ENCODE assay signal across 8 cellular contexts in the genomic region with DNA sequence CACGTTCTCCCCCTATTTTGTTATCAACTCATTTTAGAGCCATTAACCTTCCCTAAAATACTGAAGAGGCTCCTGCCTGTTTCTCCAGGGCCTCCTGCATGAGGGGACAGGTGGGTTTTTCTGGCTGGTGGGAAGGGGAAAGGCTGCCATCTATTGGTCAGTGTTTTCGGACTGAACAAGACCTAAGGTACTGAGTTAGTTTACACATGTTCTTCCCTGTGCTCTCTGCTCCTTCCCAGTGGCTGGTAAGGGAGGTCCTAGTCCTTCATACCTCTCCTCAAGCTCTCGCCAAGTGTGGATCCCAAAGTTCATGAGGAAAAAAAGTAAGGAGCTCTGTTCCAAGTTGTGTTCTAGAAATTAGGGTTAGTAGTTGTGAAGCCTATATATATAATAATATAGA.
DNase-seq lines count a peak whose midpoint lies in the region; ATAC-seq, FAIRE-seq and TF ChIP-seq lines count a peak whose summit lies in the region.

No MANE protein-coding gene starts in this region.

- no peak overlapping the region for H3K4me3 Mint-ChIP-seq in T-cell

- CTCF ChIA-PET in HepG2 (lab: Yijun Ruan, JAX; ENCODE audit: low intra/inter-chr PET ratio, low total read pairs) (no interaction called here), T-cell (lab: Charles Lee) (no interaction called here)

- no peak overlapping the region for H3K9ac ChIP-seq in HepG2 (ENCODE audit: insufficient read depth, low read depth, low read length)

- no peaks in the 10 kb centered on the region for H3K79me2 ChIP-seq in HepG2 (ENCODE audit: insufficient read depth, low read length)

- H3K27ac ChIP-seq in HepG2 (ENCODE audit: extremely low read length, insufficient read depth, low read length) = no peak overlapping the region

- H3K27me3 ChIP-seq in MG63 (no peaks in the 10 kb centered on the region), HepG2 (ENCODE audit: control insufficient read depth in 1 of 2, insufficient read depth in 2 of 2, low read length in 2 of 2) (no peaks in the 10 kb centered on the region)

- no peak for TF ChIP-seq POLR2A in HepG2 (IDR thresholded peaks at IDR 0.05; ENCODE audit: insufficient read depth in 1 of 2, low read depth in 2 of 2, low read length in 2 of 2)
- no peak for TF ChIP-seq POLR2A in lower leg skin (IDR thresholded peaks at IDR 0.05)

- H3K27me3 Mint-ChIP-seq in T-cell = no peaks in the 10 kb centered on the region

- BruUV-seq in HepG2 (replicated peaks; lab: Mats Ljungman, UMichigan) = no TSS peak

- 0% methylated on average over 3 of the region's 3 CpGs for WGBS in HepG2 (ENCODE audit: low lambda C conversion rate)
- WGBS in lower leg skin, 2 donors = 37 to 38% methylated on average over 3 of the region's 3 CpGs

- no peak overlapping the region for H2AFZ ChIP-seq in HepG2 (ENCODE audit: low read length)

- TF ChIP-seq CTCF in GM12874 (IDR thresholded peaks at IDR 0.05; ENCODE audit: insufficient read depth, low read depth, low read length) (0 out of 2 replicates have a peak, but pooled peaks have one; percentile 9), HepG2 (CRISPR knock-in tag; IDR thresholded peaks at IDR 0.05) (peak; percentile 82), lower leg skin (IDR thresholded peaks at IDR 0.05) (no peak), foreskin fibroblast (IDR thresholded peaks at IDR 0.05; ENCODE audit: low read depth, low read length) (no peak)

- H3K9me3 ChIP-seq in MG63 = no peaks in the 10 kb centered on the region
- H3K9me3 ChIP-seq in HepG2 (ENCODE audit: low read length) = peaks cover 4% of the 10 kb centered on the region; the same call in 1 of the 2 replicates

- no peaks in the 10 kb centered on the region for H3K36me3 ChIP-seq in MG63
- H3K36me3 ChIP-seq in HepG2 (replicated peaks in 1 of 2; ENCODE audit: control insufficient read depth in 1 of 2, insufficient read depth in 2 of 2, low read length in 2 of 2) = no peaks in the 10 kb centered on the region

- no peak overlapping the region for H3K4me2 ChIP-seq in HepG2 (ENCODE audit: low read depth, low read length)

- no peaks in the 10 kb centered on the region for H3K4me1 Mint-ChIP-seq in T-cell

- peaks cover 3 to 9% (median 4%) of the 10 kb centered on the region in 3 donors for H3K9me3 Mint-ChIP-seq in T-cell

- H3K27ac Mint-ChIP-seq in T-cell = no peak overlapping the region

- ATAC-seq in HepG2 = peak; percentile 97
- ATAC-seq in T-cell (replicated peaks in 1 of 4) = no peak

- no peaks in the 10 kb centered on the region for H3K4me1 ChIP-seq in HepG2 (ENCODE audit: insufficient read depth, low read length)

- POLR2A ChIA-PET in HepG2 (lab: Yijun Ruan, JAX) = no interaction called here
- POLR2A ChIA-PET in T-cell (lab: Charles Lee) = no interaction called here

- no peak overlapping the region for H3K4me3 ChIP-seq in MG63
- no peak overlapping the region for H3K4me3 ChIP-seq in HepG2 (replicated peaks in 1 of 3; ENCODE audit: insufficient read depth in 1 of 3, low read depth in 2 of 3, low read length in 3 of 3)
- H3K4me3 ChIP-seq in lower leg skin (ENCODE audit: low read depth, poor library complexity, severe bottlenecking) = no peak overlapping the region
- no peak overlapping the region for H3K4me3 ChIP-seq in foreskin fibroblast (ENCODE audit: low read depth in 1 of 2, low read length in 2 of 2)

- peak; percentile 40; the same call in 1 of the 2 replicates for TF ChIP-seq RAD21 in HepG2 (CRISPR knock-in tag; IDR thresholded peaks at IDR 0.05)

- no peaks in the 10 kb centered on the region for H3K36me3 Mint-ChIP-seq in T-cell

- DNase-seq in MG63 (peak; percentile 3), SHP77 treated with DMSO at 0.1 percent for 48 hours (lab: John Stamatoyannopoulos, UW) (peak; percentile 36), HepG2 (ENCODE audit: low spot score) (peak; percentile 55), T-cell (no peak), lower leg skin (ENCODE audit: low spot score in 2 of 2) (no peak), foreskin fibroblast (no peak)
- DNase-seq in effector CD8-positive, alpha-beta T cell (lab: John Stamatoyannopoulos, UW) = no peak

- in situ Hi-C loops in HepG2 (cut with HindIII; ENCODE audit: extremely low pct_ligation_motif_present, low pct_unique_long_range_greater_than_20kb) = no loop called here

- intact Hi-C loops in HepG2 (cut with micrococcal nuclease; ENCODE audit: unreplicated experiment) = loop anchor here (1.0 to 10.0 kb wide), 4 partner anchors 355 to 653 kb away; no protein-coding TSS in a partner anchor
- intact Hi-C loops in lower leg skin (cut with DNase I; ENCODE audit: low total_unique reads) = no loop called here

- FAIRE-seq in HepG2 (lab: Jason Lieb, UNC) = peak; percentile 30

- H4K20me1 ChIP-seq in HepG2 (ENCODE audit: insufficient read depth, low read length) = no peaks in the 10 kb centered on the region

- TF ChIP-seq EP300 in HepG2 (IDR thresholded peaks at IDR 0.05; ENCODE audit: low read depth in 2 of 2, low read length in 2 of 2) (no peak), HepG2 (CRISPR knock-in tag; IDR thresholded peaks at IDR 0.05; ENCODE audit: borderline replicate concordance) (no peak)

TF ChIP-seq in HepG2, 621 proteins besides CTCF, POLR2A, EP300 and RAD21 (continues in another document):
- TF ChIP-seq ZNF207 (IDR thresholded peaks at IDR 0.05; ENCODE audit: borderline replicate concordance) = no peak
- no peak for TF ChIP-seq THYN1 (CRISPR knock-in tag; IDR thresholded peaks at IDR 0.05; ENCODE audit: borderline replicate concordance, low read depth)
- TF ChIP-seq HDAC1 (CRISPR knock-in tag; IDR thresholded peaks at IDR 0.05) = no peak
- TF ChIP-seq, protein P1, sequence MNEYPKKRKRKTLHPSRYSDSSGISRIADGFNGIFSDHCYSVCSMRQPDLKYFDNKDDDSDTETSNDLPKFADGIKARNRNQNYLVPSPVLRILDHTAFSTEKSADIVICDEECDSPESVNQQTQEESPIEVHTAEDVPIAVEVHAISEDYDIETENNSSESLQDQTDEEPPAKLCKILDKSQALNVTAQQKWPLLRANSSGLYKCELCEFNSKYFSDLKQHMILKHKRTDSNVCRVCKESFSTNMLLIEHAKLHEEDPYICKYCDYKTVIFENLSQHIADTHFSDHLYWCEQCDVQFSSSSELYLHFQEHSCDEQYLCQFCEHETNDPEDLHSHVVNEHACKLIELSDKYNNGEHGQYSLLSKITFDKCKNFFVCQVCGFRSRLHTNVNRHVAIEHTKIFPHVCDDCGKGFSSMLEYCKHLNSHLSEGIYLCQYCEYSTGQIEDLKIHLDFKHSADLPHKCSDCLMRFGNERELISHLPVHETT (CRISPR knock-in tag; conservative IDR thresholded peaks at IDR 0.05) = no peak
- TF ChIP-seq DNMT3B (CRISPR knock-in tag; conservative IDR thresholded peaks at IDR 0.05) = no peak
- no peak for TF ChIP-seq ZNF780A (CRISPR knock-in tag; IDR thresholded peaks at IDR 0.05)
- no peak for TF ChIP-seq MNT (IDR thresholded peaks at IDR 0.05)
- TF ChIP-seq, protein P2, sequence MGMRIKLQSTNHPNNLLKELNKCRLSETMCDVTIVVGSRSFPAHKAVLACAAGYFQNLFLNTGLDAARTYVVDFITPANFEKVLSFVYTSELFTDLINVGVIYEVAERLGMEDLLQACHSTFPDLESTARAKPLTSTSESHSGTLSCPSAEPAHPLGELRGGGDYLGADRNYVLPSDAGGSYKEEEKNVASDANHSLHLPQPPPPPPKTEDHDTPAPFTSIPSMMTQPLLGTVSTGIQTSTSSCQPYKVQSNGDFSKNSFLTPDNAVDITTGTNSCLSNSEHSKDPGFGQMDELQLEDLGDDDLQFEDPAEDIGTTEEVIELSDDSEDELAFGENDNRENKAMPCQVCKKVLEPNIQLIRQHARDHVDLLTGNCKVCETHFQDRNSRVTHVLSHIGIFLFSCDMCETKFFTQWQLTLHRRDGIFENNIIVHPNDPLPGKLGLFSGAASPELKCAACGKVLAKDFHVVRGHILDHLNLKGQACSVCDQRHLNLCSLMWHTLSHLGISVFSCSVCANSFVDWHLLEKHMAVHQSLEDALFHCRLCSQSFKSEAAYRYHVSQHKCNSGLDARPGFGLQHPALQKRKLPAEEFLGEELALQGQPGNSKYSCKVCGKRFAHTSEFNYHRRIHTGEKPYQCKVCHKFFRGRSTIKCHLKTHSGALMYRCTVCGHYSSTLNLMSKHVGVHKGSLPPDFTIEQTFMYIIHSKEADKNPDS (CRISPR knock-in tag; IDR thresholded peaks at IDR 0.05) = no peak
- TF ChIP-seq ZNF75D (CRISPR knock-in tag; IDR thresholded peaks at IDR 0.05; ENCODE audit: borderline replicate concordance) = no peak
- 0 out of 2 replicates have a peak, but pooled peaks have one; percentile 15 for TF ChIP-seq FOXO1 (CRISPR knock-in tag; IDR thresholded peaks at IDR 0.05)
- TF ChIP-seq MAFK (conservative IDR thresholded peaks at IDR 0.05 in 1 of 2, IDR thresholded peaks at IDR 0.05 in 1 of 2; ENCODE audit: low read length in 2 of 2) = no peak
- TF ChIP-seq ZNF280B (CRISPR knock-in tag; IDR thresholded peaks at IDR 0.05; ENCODE audit: borderline replicate concordance) = no peak
- no peak for TF ChIP-seq AGO2 (optimal IDR thresholded peaks at IDR 0.05; ENCODE audit: low read depth, low read length)
- peak; percentile 85 for TF ChIP-seq STAG1 (CRISPR knock-in tag; IDR thresholded peaks at IDR 0.05)
- TF ChIP-seq ZSCAN20 (CRISPR knock-in tag; IDR thresholded peaks at IDR 0.05; ENCODE audit: borderline replicate concordance) = no peak

Comparison
In these comparisons a context has a peak if more than half of its experiments do, and no peak if none do; other contexts are left out.
1. CTCF ChIP-seq: peak in GM12874 (single experiment) and HepG2 (single experiment); none in lower leg skin (0 of 3) and foreskin fibroblast (single experiment).
2. DNase-seq: peak in MG63 (single experiment), SHP77 treated with DMSO at 0.1 percent for 48 hours (single experiment) and HepG2 (single experiment); none in T-cell (0 of 34), effector CD8-positive, alpha-beta T cell (single experiment), lower leg skin (0 of 2) and foreskin fibroblast (0 of 2).